In genomic region chr3:31288224-31288623, GRCh38 we compare ENCODE assay signal across 14 cellular contexts.
DNase-seq lines count a peak whose midpoint lies in the region; ATAC-seq, FAIRE-seq and TF ChIP-seq lines count a peak whose summit lies in the region.
"Had no signal": no experiment of that assay in that cellular context is flagged by ENCODE, and none has a peak within 500 bp of the region (broad histone marks: within the 10 kb centered on the region; RNA-seq: fewer than 3 reads in every experiment).

No MANE protein-coding gene starts in this region.

- peak overlapping the region; percentile 12; the same call in 1 of the 2 replicates for H3K9ac ChIP-seq in HepG2 (ENCODE audit: insufficient read depth, low read depth, low read length)
- no peak overlapping the region for H3K9ac ChIP-seq in K562 (ENCODE audit: insufficient read depth in 1 of 2, low read depth in 2 of 2, low read length in 2 of 2)
- H3K9ac ChIP-seq in neural progenitor cell = no peak overlapping the region

- H3K4me2 ChIP-seq in HepG2 (ENCODE audit: low read depth, low read length) (peak overlapping the region; percentile 40), K562 (ENCODE audit: insufficient read depth, low read length) (no peak overlapping the region), neural progenitor cell (peak overlapping the region; percentile 54)

- H3K36me3 Mint-ChIP-seq in neural progenitor cell = no peaks in the 10 kb centered on the region

- FAIRE-seq in HepG2 (lab: Jason Lieb, UNC) (no peak), K562 (lab: Jason Lieb, UNC) (no peak)
- FAIRE-seq: GM19239, islet of Langerhans had no signal

- H3K9me3 ChIP-seq in HepG2 (ENCODE audit: low read length) (no peaks in the 10 kb centered on the region), right lobe of liver (no peaks in the 10 kb centered on the region), K562 (replicated peaks; ENCODE audit: control insufficient read depth, insufficient read depth, low read depth, low read length) (no peaks in the 10 kb centered on the region), neural progenitor cell (ENCODE audit: low read depth) (no peaks in the 10 kb centered on the region), uterus (no peaks in the 10 kb centered on the region)

- peaks cover 43% of the 10 kb centered on the region for H3K4me1 Mint-ChIP-seq in neural progenitor cell

- BruUV-seq in HepG2 (replicated peaks; lab: Mats Ljungman, UMichigan) = no TSS peak
- BruUV-seq in K562 (replicated peaks; lab: Mats Ljungman, UMichigan) = no TSS peak

- H3K9me3 Mint-ChIP-seq in neural progenitor cell = no peaks in the 10 kb centered on the region

- TF ChIP-seq CTCF in HepG2 (CRISPR knock-in tag; IDR thresholded peaks at IDR 0.05) (no peak), right lobe of liver (IDR thresholded peaks at IDR 0.05) (no peak), K562 (IDR thresholded peaks at IDR 0.05 in 2 of 3, conservative IDR thresholded peaks at IDR 0.05 in 1 of 3; ENCODE audit: insufficient read depth in 2 of 3, low read depth in 1 of 3, low read length in 3 of 3) (no peak), neural progenitor cell (IDR thresholded peaks at IDR 0.05) (no peak), uterus (IDR thresholded peaks at IDR 0.05) (no peak)

- CTCF ChIA-PET in HepG2 (lab: Yijun Ruan, JAX; ENCODE audit: low intra/inter-chr PET ratio, low total read pairs) (no interaction called here), K562 (lab: Yijun Ruan, JAX; ENCODE audit: low intra/inter-chr PET ratio) (no interaction called here)

- intact Hi-C loops in HepG2 (cut with micrococcal nuclease; ENCODE audit: unreplicated experiment) (loop anchor here (1.0 to 5.0 kb wide), 5 partner anchors 54 to 245 kb away; partner anchors contain the start of gene STT3B), right lobe of liver (cut with DNase I) (no loop called here), K562 (cut with micrococcal nuclease) (no loop called here), uterus (cut with DNase I; ENCODE audit: low total_unique reads) (no loop called here)

- H3K79me2 ChIP-seq in HepG2 (ENCODE audit: insufficient read depth, low read length) (no peaks in the 10 kb centered on the region), K562 (ENCODE audit: control insufficient read depth, insufficient read depth, low read length) (no peaks in the 10 kb centered on the region), neural progenitor cell (ENCODE audit: low read depth) (no peaks in the 10 kb centered on the region)

- H3K4me3 ChIP-seq in HepG2 (replicated peaks in 1 of 3; ENCODE audit: insufficient read depth in 1 of 3, low read depth in 2 of 3, low read length in 3 of 3) (peak overlapping the region in 1 of 3 experiments; percentile 7; a peak in 1 of 6 replicates), right lobe of liver (no peak overlapping the region), K562 (no peak overlapping the region), neural progenitor cell (no peak overlapping the region), uterus (no peak overlapping the region)

- H4K20me1 ChIP-seq in HepG2 (ENCODE audit: insufficient read depth, low read length) = no peaks in the 10 kb centered on the region
- no peaks in the 10 kb centered on the region for H4K20me1 ChIP-seq in K562 (replicated peaks; ENCODE audit: control insufficient read depth, insufficient read depth, low read length)
- H4K20me1 ChIP-seq in neural progenitor cell (ENCODE audit: low read depth) = no peaks in the 10 kb centered on the region

- peak overlapping the region; percentile 33 for H3K27ac Mint-ChIP-seq in neural progenitor cell

- POLR2A ChIA-PET in HepG2 (lab: Yijun Ruan, JAX) = interaction anchor here (1.0 to 1.6 kb wide), 5 partner anchors 58 to 244 kb away, joined by 3 to 12 read pairs (median 6); partner anchors contain the start of gene STT3B
- POLR2A ChIA-PET in K562 (lab: Yijun Ruan, JAX) = no interaction called here

- H3K36me3 ChIP-seq in HepG2 (replicated peaks in 1 of 2; ENCODE audit: control insufficient read depth in 1 of 2, insufficient read depth in 2 of 2, low read length in 2 of 2) (no peaks in the 10 kb centered on the region), right lobe of liver (no peaks in the 10 kb centered on the region), K562 (ENCODE audit: control insufficient read depth, insufficient read depth, low read length) (no peaks in the 10 kb centered on the region), neural progenitor cell (no peaks in the 10 kb centered on the region), uterus (no peaks in the 10 kb centered on the region)

- TF ChIP-seq RAD21 in HepG2 (CRISPR knock-in tag; IDR thresholded peaks at IDR 0.05) (no peak), K562 (CRISPR knock-in tag; conservative IDR thresholded peaks at IDR 0.05 in 1 of 2, IDR thresholded peaks at IDR 0.05 in 1 of 2) (no peak)

- peaks cover 99% of the 10 kb centered on the region for H3K4me1 ChIP-seq in HepG2 (ENCODE audit: insufficient read depth, low read length)
- peaks cover 0 to 11% (median 3%) of the 10 kb centered on the region in 4 donors for H3K4me1 ChIP-seq in right lobe of liver
- H3K4me1 ChIP-seq in K562 (replicated peaks in 1 of 2; ENCODE audit: control insufficient read depth in 2 of 2, insufficient read depth in 2 of 2, low read length in 2 of 2) = no peaks in the 10 kb centered on the region
- peaks cover 35% of the 10 kb centered on the region for H3K4me1 ChIP-seq in neural progenitor cell
- H3K4me1 ChIP-seq in uterus = no peaks in the 10 kb centered on the region

- H3K27me3 Mint-ChIP-seq in neural progenitor cell (ENCODE audit: insufficient read depth, low read depth) = peaks cover 3% of the 10 kb centered on the region

- TF ChIP-seq POLR2A in HepG2 (IDR thresholded peaks at IDR 0.05; ENCODE audit: insufficient read depth in 1 of 2, low read depth in 2 of 2, low read length in 2 of 2) (no peak), right lobe of liver (IDR thresholded peaks at IDR 0.05) (no peak), K562 (conservative IDR thresholded peaks at IDR 0.05) (no peak), uterus (IDR thresholded peaks at IDR 0.05) (no peak)

- ATAC-seq in HepG2 = peak; percentile 64
- no peak for ATAC-seq in right lobe of liver
- peak; percentile 37; the same call in 1 of the 3 replicates for ATAC-seq in K562
- ATAC-seq in GM19395 (IDR thresholded peaks at IDR 0.05; ENCODE audit: unreplicated experiment) = no peak
- ATAC-seq: Right ventricle myocardium inferior had no signal

- in situ Hi-C loops in HepG2 (cut with HindIII; ENCODE audit: extremely low pct_ligation_motif_present, low pct_unique_long_range_greater_than_20kb) (no loop called here), K562 (cut with MboI) (no loop called here)

- 83% methylated on average over 9 of the region's 9 CpGs for WGBS in HepG2 (ENCODE audit: low lambda C conversion rate)
- 97% methylated on average over 9 of the region's 9 CpGs for WGBS in right lobe of liver (ENCODE audit: insufficient coverage, low coverage, low lambda C conversion rate, missing lambda C conversion rate)
- 8% methylated on average over 9 of the region's 9 CpGs for WGBS in K562 (ENCODE audit: insufficient coverage, low coverage, missing lambda C conversion rate)

- TF ChIP-seq EP300 in HepG2 (IDR thresholded peaks at IDR 0.05; ENCODE audit: low read depth in 2 of 2, low read length in 2 of 2) (no peak), HepG2 (CRISPR knock-in tag; IDR thresholded peaks at IDR 0.05; ENCODE audit: borderline replicate concordance) (no peak), K562 (IDR thresholded peaks at IDR 0.05; ENCODE audit: low read length) (no peak)

- H3K9me1 ChIP-seq in K562 (ENCODE audit: control insufficient read depth, insufficient read depth, low read length) = no peaks in the 10 kb centered on the region

- no peak overlapping the region for H2AFZ ChIP-seq in HepG2 (ENCODE audit: low read length)
- no peak overlapping the region for H2AFZ ChIP-seq in K562 (ENCODE audit: low read depth, low read length)
- no peak overlapping the region for H2AFZ ChIP-seq in neural progenitor cell (replicated peaks)

- H3K27me3 ChIP-seq in HepG2 (ENCODE audit: control insufficient read depth in 1 of 2, insufficient read depth in 2 of 2, low read length in 2 of 2) (no peaks in the 10 kb centered on the region), right lobe of liver (no peaks in the 10 kb centered on the region), K562 (ENCODE audit: control insufficient read depth in 2 of 2, insufficient read depth in 2 of 2, low read length in 2 of 2) (no peaks in the 10 kb centered on the region), neural progenitor cell (no peaks in the 10 kb centered on the region), uterus (no peaks in the 10 kb centered on the region)

- DNase-seq in HepG2 (ENCODE audit: low spot score) = no peak
- no peak for DNase-seq in right lobe of liver
- DNase-seq in K562 (ENCODE audit: extremely low read depth in 1 of 4, low spot score in 3 of 4) = no peak
- no peak for DNase-seq in neural progenitor cell (ENCODE audit: low spot score)
- DNase-seq in uterus = no peak
- DNase-seq in mucosa of gallbladder (ENCODE audit: low spot score) = no peak
- no peak for DNase-seq in NCI-H2081 treated with DMSO at 0.1 percent for 48 hours (lab: John Stamatoyannopoulos, UW)
- DNase-seq: COR-L47, NCI-H2029 had no signal

- peak overlapping the region; percentile 75 for H3K27ac ChIP-seq in HepG2 (ENCODE audit: extremely low read length, insufficient read depth, low read length)
- no peak overlapping the region for H3K27ac ChIP-seq in right lobe of liver
- H3K27ac ChIP-seq in K562 (ENCODE audit: extremely low read depth, low read depth, low read length) = no peak overlapping the region
- no peak overlapping the region for H3K27ac ChIP-seq in neural progenitor cell
- H3K27ac ChIP-seq in uterus = peak overlapping the region; percentile 56 to 82
- H3K27ac ChIP-seq: VCaP had no signal

- no peak overlapping the region for H3K4me3 Mint-ChIP-seq in neural progenitor cell

- H3F3A ChIP-seq in neural progenitor cell (ENCODE audit: low read depth) = peaks cover 13% of the 10 kb centered on the region

TF ChIP-seq in K562, 482 proteins besides CTCF, POLR2A, EP300 and RAD21 (continues in another document):
- no peak for TF ChIP-seq ESRRA (IDR thresholded peaks at IDR 0.05; ENCODE audit: borderline replicate concordance, low read depth)
- no peak for TF ChIP-seq ZNF253 (CRISPR knock-in tag; conservative IDR thresholded peaks at IDR 0.05)
- no peak for TF ChIP-seq LARP7 (IDR thresholded peaks at IDR 0.05)
- TF ChIP-seq BCOR (IDR thresholded peaks at IDR 0.05) = no peak
- no peak for TF ChIP-seq ZNF133 (CRISPR knock-in tag; IDR thresholded peaks at IDR 0.05)
- no peak for TF ChIP-seq L3MBTL2 (IDR thresholded peaks at IDR 0.05)
- no peak for TF ChIP-seq JUNB (CRISPR knock-in tag; conservative IDR thresholded peaks at IDR 0.05)
- TF ChIP-seq U2AF1 (optimal IDR thresholded peaks at IDR 0.05; ENCODE audit: low read depth, low read length) = no peak
- no peak for TF ChIP-seq MBD2 (IDR thresholded peaks at IDR 0.05; ENCODE audit: borderline replicate concordance, low read depth)
- no peak for TF ChIP-seq TGIF2 (CRISPR knock-in tag; IDR thresholded peaks at IDR 0.05)
- no peak for TF ChIP-seq ZNF408 (CRISPR knock-in tag; IDR thresholded peaks at IDR 0.05; ENCODE audit: low read depth)

Comparison
In these comparisons a context has a peak if more than half of its experiments do, and no peak if none do; other contexts are left out.
1. ATAC-seq: peak in HepG2 (single experiment) and K562 (single experiment); none in right lobe of liver (0 of 4) and GM19395 (single experiment).
2. H3K27ac ChIP-seq: peak in HepG2 (single experiment) and uterus (2 of 2); none in right lobe of liver (0 of 3), K562 (single experiment) and neural progenitor cell (single experiment).
3. Of the 241 proteins assayed by ChIP-seq in both HepG2 and K562: peak only in HepG2: IRF9 and PRPF4; only in K562: none; in both: none; in neither: 239.